Comparison of ENCODE assay signal across 22 cellular contexts in the genomic region with DNA sequence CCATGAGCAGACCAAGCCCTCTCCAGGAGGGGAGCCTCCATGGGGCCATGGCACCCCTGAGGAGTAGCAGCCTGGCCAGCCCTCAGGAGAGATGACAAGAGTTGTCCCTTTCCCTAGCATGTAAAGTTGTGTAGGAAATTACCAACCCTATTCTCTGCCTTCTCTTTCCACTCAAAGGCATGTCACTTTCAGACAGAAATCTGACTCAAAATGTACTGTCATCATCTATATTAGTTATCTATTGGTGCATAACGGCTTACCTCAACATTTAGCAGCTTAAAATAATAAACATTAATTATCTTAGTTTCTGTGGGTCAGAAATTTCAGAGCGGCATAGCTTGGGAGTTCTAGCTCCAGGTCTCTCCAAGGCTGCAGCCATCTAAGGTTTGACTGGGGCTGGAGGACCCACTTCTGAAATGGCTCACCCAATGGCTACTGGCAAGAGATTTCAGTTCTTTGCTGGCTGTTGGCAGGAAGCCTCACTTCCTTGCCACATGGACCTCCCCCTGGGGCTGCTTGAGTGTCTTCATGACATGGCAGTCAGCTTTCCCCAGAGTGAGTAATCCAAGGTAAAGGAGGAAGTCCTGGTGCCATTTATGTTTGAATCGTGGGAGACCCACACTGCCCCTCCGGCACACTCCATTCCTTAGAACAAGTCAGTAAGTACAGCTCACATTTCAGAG.
DNase-seq lines count a peak whose midpoint lies in the region; ATAC-seq and TF ChIP-seq lines count a peak whose summit lies in the region.
"Had no signal": no experiment of that assay in that cellular context is flagged by ENCODE, and none has a peak within 500 bp of the region (broad histone marks: within the 10 kb centered on the region; RNA-seq: fewer than 3 reads in every experiment).

No MANE protein-coding gene starts in this region.

- DNase-seq in DND-41 (peak; percentile 6), GM23248 (peak; percentile 10), NB4 (ENCODE audit: low read depth) (peak; percentile 73), fibroblast of mammary gland (ENCODE audit: low read depth) (peak; percentile 19), NCI-H146 (lab: John Stamatoyannopoulos, UW) (no peak), dermis blood vessel endothelial cell (no peak)
- DNase-seq in activated CD8-positive, alpha-beta memory T cell treated with anti-CD3 and anti-CD28 coated beads, Interleukin-2, amount 50 U/mL, for 48 hours, result no peak
- DNase-seq: activated CD4-positive, alpha-beta T cell treated with anti-CD3 and anti-CD28 coated beads, Interleukin-2, amount 50 U/mL, for 48 hours; CD8-positive, alpha-beta memory T cell; foreskin fibroblast; GOT3; lower lobe of right lung; NCI-H1436; NCI-H2171 treated with DMSO at 0.1 percent for 48 hours; PC-3; stimulated activated CD4-positive, alpha-beta T cell treated with anti-CD3 and anti-CD28 coated beads, Interleukin-2, amount 100 ng/mL, for 24 hours; stimulated activated naive B cell treated with anti-CD40 and anti-IgM and Interleukin-4, amounts not matched to agents 10 μg/mL and 1 μg/mL and 100 μg/mL, for 72 hours; thyroid gland had no signal

- no peak overlapping the region for H3K4me3 ChIP-seq in DND-41 (ENCODE audit: low read depth in 1 of 2, low read length in 2 of 2)
- H3K4me3 ChIP-seq in GM23248, result no peak overlapping the region
- H3K4me3 ChIP-seq in NB4 (ENCODE audit: low read depth, low read length), result no peak overlapping the region
- H3K4me3 ChIP-seq in fibroblast of mammary gland (ENCODE audit: control insufficient read depth, low read depth, low read length), result no peak overlapping the region
- H3K4me3 ChIP-seq: hepatocyte, lower lobe of right lung, SJSA1, thyroid gland had no signal

- no peak for TF ChIP-seq POLR2A in NB4 (IDR thresholded peaks at IDR 0.05; ENCODE audit: extremely low read depth, insufficient read length)

- H3K79me2 ChIP-seq in DND-41 (ENCODE audit: insufficient read depth, low read length) (no peaks in the 10 kb centered on the region), GM23248 (ENCODE audit: insufficient read depth) (no peaks in the 10 kb centered on the region)
- H3K79me2 ChIP-seq: hepatocyte had no signal

- no peak overlapping the region for H3K4me2 ChIP-seq in DND-41 (ENCODE audit: insufficient read depth, low read length)
- no peak overlapping the region for H3K4me2 ChIP-seq in GM23248 (ENCODE audit: unreplicated experiment)
- H3K4me2 ChIP-seq: hepatocyte had no signal

- H3K27me3 ChIP-seq in DND-41 (ENCODE audit: insufficient read depth, low read length, poor library complexity), result no peaks in the 10 kb centered on the region
- no peaks in the 10 kb centered on the region for H3K27me3 ChIP-seq in GM23248 (replicated peaks; ENCODE audit: insufficient read depth)
- H3K27me3 ChIP-seq: hepatocyte, neutrophil, SJSA1, thyroid gland had no signal

- ATAC-seq in DND-41 (ENCODE audit: insufficient read depth, low read depth) (no peak), HG02981 (IDR thresholded peaks at IDR 0.05; ENCODE audit: unreplicated experiment) (no peak)
- ATAC-seq: lower lobe of right lung; PC-3; stimulated activated naive B cell treated with anti-CD40 and anti-IgM and Interleukin-4, amounts not matched to agents 10 μg/mL and 1 μg/mL and 100 μg/mL, for 72 hours had no signal

- no peaks in the 10 kb centered on the region for H3K36me3 ChIP-seq in DND-41 (ENCODE audit: insufficient read depth, low read length)
- no peaks in the 10 kb centered on the region for H3K36me3 ChIP-seq in GM23248 (ENCODE audit: low read depth)
- H3K36me3 ChIP-seq: lower lobe of right lung, neutrophil, SJSA1, thyroid gland had no signal

- in situ Hi-C loops in GM23248 (cut with MboI), result no loop called here

- peaks cover 7% of the 10 kb centered on the region for H3K4me1 ChIP-seq in DND-41 (ENCODE audit: insufficient read depth, low read length)
- peaks cover 11% of the 10 kb centered on the region for H3K4me1 ChIP-seq in GM23248 (ENCODE audit: insufficient read depth)
- H3K4me1 ChIP-seq: lower lobe of right lung, SJSA1, thyroid gland had no signal

- H4K20me1 ChIP-seq in DND-41 (ENCODE audit: insufficient read depth, low read length), result no peaks in the 10 kb centered on the region
- no peaks in the 10 kb centered on the region for H4K20me1 ChIP-seq in GM23248 (ENCODE audit: insufficient read depth)

- H3K9me2 ChIP-seq in GM23248 (ENCODE audit: insufficient read depth), result no peaks in the 10 kb centered on the region

- H3K9ac ChIP-seq in DND-41 (ENCODE audit: low read depth, low read length) (no peak overlapping the region), GM23248 (no peak overlapping the region)

- TF ChIP-seq CTCF in DND-41 (IDR thresholded peaks at IDR 0.05; ENCODE audit: borderline replicate concordance, extremely low read depth, low read length, poor library complexity, severe bottlenecking) (no peak), NB4 (IDR thresholded peaks at IDR 0.05; ENCODE audit: low read depth, low read length) (no peak), fibroblast of mammary gland (conservative IDR thresholded peaks at IDR 0.05; ENCODE audit: control insufficient read depth, insufficient read depth, low read depth, low read length) (no peak)

- H3K9me3 ChIP-seq in DND-41 (ENCODE audit: insufficient read depth, low read length, severe bottlenecking) (no peaks in the 10 kb centered on the region), GM23248 (ENCODE audit: low read depth) (no peaks in the 10 kb centered on the region)
- H3K9me3 ChIP-seq: lower lobe of right lung, neutrophil, SJSA1, thyroid gland had no signal

- H3K27ac ChIP-seq in DND-41 (ENCODE audit: low read length), result no peak overlapping the region
- H3K27ac ChIP-seq in GM23248, result no peak overlapping the region
- H3K27ac ChIP-seq: hepatocyte, lower lobe of right lung, neutrophil, SJSA1, thyroid gland had no signal

- no peaks in the 10 kb centered on the region for H3F3A ChIP-seq in GM23248 (ENCODE audit: insufficient read depth)

- 88% methylated on average over 4 of the region's 4 CpGs for WGBS in GM23248 (ENCODE audit: low coverage in 1 of 2, low lambda C conversion rate in 2 of 2, missing lambda C conversion rate in 2 of 2), 2 experiments

- H2AFZ ChIP-seq in DND-41 (ENCODE audit: low read depth, low read length), result no peak overlapping the region
- H2AFZ ChIP-seq in GM23248, result no peak overlapping the region
- H2AFZ ChIP-seq: hepatocyte had no signal

Comparison
In these comparisons a context has a peak if more than half of its experiments do, and no peak if none do; other contexts are left out.
1. DNase-seq: peak in DND-41 (single experiment), GM23248 (single experiment), NB4 (single experiment) and fibroblast of mammary gland (single experiment); none in NCI-H146 (single experiment), activated CD8-positive, alpha-beta memory T cell treated with anti-CD3 and anti-CD28 coated beads, Interleukin-2, amount 50 U/mL, for 48 hours (single experiment) and dermis blood vessel endothelial cell (single experiment).